In genomic region chr10:19929466-19930140, GRCh38 we compare ENCODE assay signal across 1 cellular context.
TF ChIP-seq lines count a peak whose summit lies in the region.

No MANE protein-coding gene starts in this region.

TF ChIP-seq in GM23338, 12 proteins besides CTCF, POLR2A, EP300 and RAD21 (continued from another document):
- TF ChIP-seq ZNF462 (CRISPR knock-in tag; IDR thresholded peaks at IDR 0.05) (no peak), ZNF331 (CRISPR knock-in tag; IDR thresholded peaks at IDR 0.05; ENCODE audit: low read depth) (no peak), EZH2phosphoT487 (IDR thresholded peaks at IDR 0.05; ENCODE audit: unreplicated experiment) (no peak), EZH2 (IDR thresholded peaks at IDR 0.05; ENCODE audit: low read depth, unreplicated experiment) (no peak), NANOG (IDR thresholded peaks at IDR 0.05; ENCODE audit: borderline replicate concordance) (no peak), REST (IDR thresholded peaks at IDR 0.05; ENCODE audit: unreplicated experiment) (no peak), CREB1 (CRISPR knock-in tag; IDR thresholded peaks at IDR 0.05; ENCODE audit: low read depth) (no peak), STAT1 (IDR thresholded peaks at IDR 0.05; ENCODE audit: unreplicated experiment) (no peak), JUNB (IDR thresholded peaks at IDR 0.05; ENCODE audit: unreplicated experiment) (no peak), POLR2AphosphoS5 (IDR thresholded peaks at IDR 0.05; ENCODE audit: low read depth) (no peak), ZNF114 (CRISPR knock-in tag; IDR thresholded peaks at IDR 0.05) (no peak)
